Comparison of ENCODE assay signal across 23 cellular contexts in genomic region chr15:68615811-68616210, GRCh38. TPM values are rescaled to one million over a fixed set of nuclear protein-coding genes. Genes with fewer than 3 reads are reported as not detected.
A peak's percentile ranks its signal among the peaks of the same experiment; 100 is the strongest.
DNase-seq lines count a peak whose midpoint lies in the region; ATAC-seq and TF ChIP-seq lines count a peak whose summit lies in the region.
"Had no signal": no experiment of that assay in that cellular context is flagged by ENCODE, and none has a peak within 500 bp of the region (broad histone marks: within the 10 kb centered on the region; RNA-seq: fewer than 3 reads in every experiment).

No MANE protein-coding gene starts in this region.

- ATAC-seq in heart left ventricle (no peak), GM18907 (IDR thresholded peaks at IDR 0.05; ENCODE audit: unreplicated experiment) (no peak), HG02759 (IDR thresholded peaks at IDR 0.05; ENCODE audit: unreplicated experiment) (no peak)
- ATAC-seq: GM12878, HCT116, K562 had no signal

- no peaks in the 10 kb centered on the region for H3K36me3 ChIP-seq in left ventricle myocardium inferior
- no peaks in the 10 kb centered on the region for H3K36me3 ChIP-seq in heart left ventricle
- no peaks in the 10 kb centered on the region for H3K36me3 ChIP-seq in tibial nerve
- H3K36me3 ChIP-seq: SJCRH30 had no signal

- no peaks in the 10 kb centered on the region for H3K9me3 ChIP-seq in left ventricle myocardium inferior (replicated peaks)
- no peaks in the 10 kb centered on the region for H3K9me3 ChIP-seq in heart left ventricle
- no peaks in the 10 kb centered on the region for H3K9me3 ChIP-seq in tibial nerve
- H3K9me3 ChIP-seq: SJCRH30 had no signal

- DNase-seq in left ventricle myocardium inferior (no peak), heart left ventricle (no peak), caudate nucleus (lab: John Stamatoyannopoulos, UW) (peak in 1 of 61 donors; percentile 17), tibial nerve (ENCODE audit: low spot score in 2 of 2) (no peak), NCI-H82 (lab: John Stamatoyannopoulos, UW) (no peak)
- DNase-seq: 8988T; CD4-positive, alpha-beta T cell; DMS153; GF-D8; GM23248; NCI-H1105 treated with DMSO at 0.1 percent for 48 hours; NCI-H1694; NCI-H524 treated with DMSO at 0.1 percent for 48 hours; PC-9; SJCRH30 had no signal

- TF ChIP-seq POLR2A in heart left ventricle (IDR thresholded peaks at IDR 0.05) (no peak), tibial nerve (IDR thresholded peaks at IDR 0.05) (no peak)

- peak overlapping the region in 2 of 3 experiments; percentile 84 to 86 for H3K27ac Mint-ChIP-seq in nephron
- H3K27ac Mint-ChIP-seq: B cell; CD4-positive, alpha-beta T cell had no signal

- H3K4me1 Mint-ChIP-seq in nephron = peaks cover 47% of the 10 kb centered on the region

- no peak overlapping the region for H3K4me3 Mint-ChIP-seq in nephron
- H3K4me3 Mint-ChIP-seq: B cell; CD4-positive, alpha-beta T cell had no signal

- H3K27ac ChIP-seq in left ventricle myocardium inferior (replicated peaks) (peak overlapping the region; percentile 88), heart left ventricle (peak overlapping the region in 3 of 12 donors; percentile 4 to 56 (median 41)), caudate nucleus (ENCODE audit: low read depth, low read length) (peak overlapping the region; percentile 99), tibial nerve (peak overlapping the region in 3 of 4 donors; percentile 73 to 90 (median 88))
- H3K27ac ChIP-seq: GM23248, PC-9, RWPE1, SJCRH30 had no signal

- TF ChIP-seq EP300 in tibial nerve (IDR thresholded peaks at IDR 0.05) = no peak

- H3K9me3 Mint-ChIP-seq in nephron = no peaks in the 10 kb centered on the region
- H3K9me3 Mint-ChIP-seq: CD4-positive, alpha-beta T cell had no signal

- H3K27me3 ChIP-seq in left ventricle myocardium inferior (ENCODE audit: low read depth) (no peaks in the 10 kb centered on the region), heart left ventricle (no peaks in the 10 kb centered on the region), tibial nerve (no peaks in the 10 kb centered on the region)

- H3K4me3 ChIP-seq in left ventricle myocardium inferior = no peak overlapping the region
- no peak overlapping the region for H3K4me3 ChIP-seq in heart left ventricle
- H3K4me3 ChIP-seq in tibial nerve = no peak overlapping the region
- H3K4me3 ChIP-seq: GM12878, GM23248, K562, PC-9, SJCRH30 had no signal

- no peaks in the 10 kb centered on the region for H3K27me3 Mint-ChIP-seq in nephron (ENCODE audit: low read depth)

- H3K36me3 Mint-ChIP-seq in nephron (ENCODE audit: low read depth) = no peaks in the 10 kb centered on the region

- TF ChIP-seq CTCF in left ventricle myocardium inferior (IDR thresholded peaks at IDR 0.05; ENCODE audit: borderline replicate concordance) (no peak), heart left ventricle (IDR thresholded peaks at IDR 0.05) (no peak), nephron (IDR thresholded peaks at IDR 0.05; ENCODE audit: unreplicated experiment in 3 of 3) (no peak), tibial nerve (IDR thresholded peaks at IDR 0.05) (no peak)

- 81 to 93% (median 90%) methylated on average over 6 of the region's 6 CpGs for WGBS in heart left ventricle, 4 donors
- 86 to 88% methylated on average over 6 of the region's 6 CpGs for WGBS in tibial nerve, 2 donors

- intact Hi-C loops in left ventricle myocardium inferior (cut with micrococcal nuclease) (no loop called here), heart left ventricle (cut with DNase I) (no loop called here)

- H3K4me1 ChIP-seq in left ventricle myocardium inferior = peaks cover 77% of the 10 kb centered on the region
- H3K4me1 ChIP-seq in heart left ventricle = peaks cover 0 to 60% (median 29%) of the 10 kb centered on the region in 12 donors
- peaks cover 0 to 85% (median 36%) of the 10 kb centered on the region in 4 donors for H3K4me1 ChIP-seq in tibial nerve
- H3K4me1 ChIP-seq: SJCRH30 had no signal

RNA-seq across cellular contexts. Expression of gene CORO2B, which starts 37.0 kb away (rescaled TPM):
- 5.0 TPM for total RNA-seq in left ventricle myocardium inferior
- total RNA-seq in heart left ventricle = 1 to 10 TPM; 3.0 to 9.1 (median 5.0) TPM
- 1 to 10 TPM; 3.3 to 7.2 TPM for polyA plus RNA-seq in heart left ventricle
- total RNA-seq in tibial nerve = 10 to 100 TPM in 1 of 4 donors, 1 to 10 TPM in 3; 6.3 to 12.6 (median 9.6) TPM
- total RNA-seq: CD4-positive, alpha-beta T cell; K562; SJCRH30 had no signal
- polyA plus RNA-seq: K562 had no signal
